In the genomic region with DNA sequence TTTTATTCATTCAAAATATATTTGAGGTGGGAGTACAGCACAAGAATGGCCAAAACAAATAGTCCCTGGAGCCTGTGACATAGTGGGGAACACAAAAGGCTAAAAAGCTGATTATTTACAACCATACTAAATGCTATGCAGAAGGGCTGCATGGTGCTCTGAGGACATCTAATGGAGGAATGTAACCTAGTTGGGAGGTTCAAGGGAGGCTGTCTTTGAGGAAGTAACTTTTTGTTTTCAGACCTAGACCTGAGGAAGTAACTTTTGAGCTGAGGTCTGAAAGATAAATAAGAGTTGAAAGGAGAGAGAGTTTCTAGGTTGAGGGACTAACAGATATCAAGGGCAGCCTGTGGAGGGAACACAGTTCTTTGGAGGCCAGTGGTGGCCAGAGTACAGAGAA, we compare ENCODE assay signal across 8 cellular contexts.
A peak's percentile ranks its signal among the peaks of the same experiment; 100 is the strongest.
DNase-seq lines count a peak whose midpoint lies in the region; ATAC-seq and TF ChIP-seq lines count a peak whose summit lies in the region.

No MANE protein-coding gene starts in this region.

- ATAC-seq in HG02623 (IDR thresholded peaks at IDR 0.05; ENCODE audit: unreplicated experiment): peak; percentile 53

- peak; percentile 61 for TF ChIP-seq CTCF in C4-2B (conservative IDR thresholded peaks at IDR 0.05)
- TF ChIP-seq CTCF in GM12875 (IDR thresholded peaks at IDR 0.05; ENCODE audit: borderline replicate concordance, insufficient read depth, low read depth, low read length): peak; percentile 76

- no peak overlapping the region for H3K27ac ChIP-seq in C4-2B

- no peak overlapping the region for H3K4me3 ChIP-seq in GM12875 (ENCODE audit: low read depth, low read length)

- peak; percentile 70 for DNase-seq in NCI-H146 (lab: John Stamatoyannopoulos, UW)
- peak; percentile 23 to 32 for DNase-seq in activated CD4-positive, alpha-beta T cell treated with anti-CD3 and anti-CD28 coated beads, Interleukin-2, amount 50 U/mL, for 48 hours
- DNase-seq in germinal center (ENCODE audit: low spot score): peak; percentile 71
- DNase-seq in retina: peak; percentile 22
- no peak for DNase-seq in activated T-cell treated with anti-CD3 and anti-CD28 coated beads, Interleukin-2, amount 50 U/mL, for 48 hours

Comparison
In these comparisons a context has a peak if more than half of its experiments do, and no peak if none do; other contexts are left out.
1. DNase-seq: peak in NCI-H146 (single experiment), activated CD4-positive, alpha-beta T cell treated with anti-CD3 and anti-CD28 coated beads, Interleukin-2, amount 50 U/mL, for 48 hours (2 of 2), germinal center (single experiment) and retina (single experiment); none in activated T-cell treated with anti-CD3 and anti-CD28 coated beads, Interleukin-2, amount 50 U/mL, for 48 hours (0 of 2).